In the genomic region with DNA sequence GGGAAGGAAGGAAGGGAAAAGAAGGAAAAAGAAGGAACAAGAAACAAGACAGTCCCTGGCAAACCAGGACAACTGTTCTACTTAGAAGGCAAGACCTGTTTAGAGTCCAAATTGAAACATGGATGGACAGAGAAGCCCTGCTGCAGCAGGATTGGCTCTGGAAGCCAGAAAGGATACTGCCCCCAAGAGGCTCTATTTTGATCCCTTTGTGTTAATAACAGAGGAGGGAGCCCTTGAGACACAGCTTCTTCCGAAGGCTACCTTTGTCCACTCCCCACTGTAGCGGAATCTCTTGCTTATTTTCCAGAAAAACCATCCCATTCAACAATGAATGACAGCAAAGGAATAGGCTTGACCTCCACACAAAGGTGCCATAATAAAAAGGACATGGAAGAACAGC, we compare ENCODE assay signal across 32 cellular contexts.
A peak's percentile ranks its signal among the peaks of the same experiment; 100 is the strongest.
DNase-seq lines count a peak whose midpoint lies in the region; ATAC-seq and TF ChIP-seq lines count a peak whose summit lies in the region.
"Had no signal": no experiment of that assay in that cellular context is flagged by ENCODE, and none has a peak within 500 bp of the region (broad histone marks: within the 10 kb centered on the region; RNA-seq: fewer than 3 reads in every experiment).

No MANE protein-coding gene starts in this region.

- no peaks in the 10 kb centered on the region for H3K79me2 ChIP-seq in GM23338 (replicated peaks; ENCODE audit: insufficient read depth)
- H3K79me2 ChIP-seq in OCI-LY1 (ENCODE audit: insufficient read depth, low read length), result no peaks in the 10 kb centered on the region

- H3F3A ChIP-seq in GM23338 (replicated peaks; ENCODE audit: low read depth) (no peaks in the 10 kb centered on the region), OCI-LY1 (ENCODE audit: insufficient read depth, low read length) (no peaks in the 10 kb centered on the region)

- intact Hi-C loops in activated CD4-positive, alpha-beta T cell treated with anti-CD3 and anti-CD28 coated beads, Interleukin-2, amount 10 ng/mL, durations not matched to agents 24 days and 14 days (cut with micrococcal nuclease), result no loop called here

- H3K27ac Mint-ChIP-seq in GM23338, result no peak overlapping the region
- no peak overlapping the region for H3K27ac Mint-ChIP-seq in activated CD4-positive, alpha-beta T cell treated with anti-CD3 and anti-CD28 coated beads, Interleukin-2, amount 10 ng/mL, durations not matched to agents 24 days and 14 days
- H3K27ac Mint-ChIP-seq: activated naive CD8-positive, alpha-beta T cell; natural killer cell; T-cell had no signal

- no peaks in the 10 kb centered on the region for H3K9me3 ChIP-seq in OCI-LY1 (ENCODE audit: low read length)
- H3K9me3 ChIP-seq: lower lobe of right lung had no signal

- peak; percentile 54 for DNase-seq in GM23338 (ENCODE audit: low spot score)
- peak; percentile 45 for DNase-seq in iPS-NIHi11 (ENCODE audit: low spot score)
- no peak for DNase-seq in T-helper 1 cell
- DNase-seq in activated CD4-positive, alpha-beta T cell treated with anti-CD3 and anti-CD28 coated beads, Interleukin-2, amount 10 ng/mL, durations not matched to agents 24 days and 14 days, result no peak
- DNase-seq in T-helper 9 cell, result no peak
- DNase-seq: activated T-cell treated with anti-CD3 and anti-CD28 coated beads for 4 hours; aorta; C1 segment of cervical spinal cord; Calu3; foreskin keratinocyte; GM23248; heart left ventricle; kidney glomerular epithelial cell; lower lobe of right lung; natural killer cell; NCI-H1092; NCI-H187; NCI-H2227 treated with DMSO at 0.1 percent for 48 hours; NCI-H526 treated with DMSO at 0.1 percent for 48 hours; PC-9; retina; Right ventricle myocardium superior; small intestine; stimulated activated CD8-positive, alpha-beta memory T cell treated with anti-CD3 and anti-CD28 coated beads, Interleukin-4, amount 100 ng/mL, for 48 hours; stimulated activated naive CD8-positive, alpha-beta T cell treated with anti-CD3 and anti-CD28 coated beads, Interleukin-15, amount 100 ng/mL, for 72 hours; T-cell had no signal

- H3K9me2 ChIP-seq in GM23338 (ENCODE audit: insufficient read depth) (no peaks in the 10 kb centered on the region), OCI-LY1 (ENCODE audit: low read depth, low read length) (no peaks in the 10 kb centered on the region)

- H3K36me3 Mint-ChIP-seq in GM23338 (ENCODE audit: low read depth), result peaks cover 18% of the 10 kb centered on the region
- H3K36me3 Mint-ChIP-seq in activated CD4-positive, alpha-beta T cell treated with anti-CD3 and anti-CD28 coated beads, Interleukin-2, amount 10 ng/mL, durations not matched to agents 24 days and 14 days (ENCODE audit: low read depth), result no peaks in the 10 kb centered on the region
- H3K36me3 Mint-ChIP-seq: activated naive CD8-positive, alpha-beta T cell; natural killer cell; T-cell had no signal

- H4K20me1 ChIP-seq in GM23338 (replicated peaks; ENCODE audit: insufficient read depth) (no peaks in the 10 kb centered on the region), OCI-LY1 (ENCODE audit: insufficient read depth, low read length) (no peaks in the 10 kb centered on the region)

- H3K4me1 ChIP-seq in GM23338 (ENCODE audit: insufficient read depth) (peaks cover 7% of the 10 kb centered on the region; the same call in 1 of the 2 replicates), OCI-LY1 (ENCODE audit: insufficient read depth, low read length, severe bottlenecking) (no peaks in the 10 kb centered on the region)
- H3K4me1 ChIP-seq: esophagus muscularis mucosa, foreskin keratinocyte, heart left ventricle, lower lobe of right lung had no signal

- H2AFZ ChIP-seq in GM23338 (no peak overlapping the region; the same call in 1 of the 2 replicates), OCI-LY1 (ENCODE audit: low read length) (no peak overlapping the region)
- H2AFZ ChIP-seq: GM23248, PC-9 had no signal

- peaks cover 78% of the 10 kb centered on the region for H3K9me3 Mint-ChIP-seq in GM23338
- H3K9me3 Mint-ChIP-seq in activated CD4-positive, alpha-beta T cell treated with anti-CD3 and anti-CD28 coated beads, Interleukin-2, amount 10 ng/mL, durations not matched to agents 24 days and 14 days, result peaks cover 4% of the 10 kb centered on the region
- H3K9me3 Mint-ChIP-seq: natural killer cell, T-cell had no signal

- H3K36me3 ChIP-seq in GM23338 (ENCODE audit: insufficient read depth) (no peaks in the 10 kb centered on the region), OCI-LY1 (ENCODE audit: insufficient read depth, low read length) (no peaks in the 10 kb centered on the region)
- H3K36me3 ChIP-seq: cardiac muscle cell, esophagus muscularis mucosa, heart left ventricle, lower lobe of right lung had no signal

- H3K4me3 ChIP-seq in GM23338 (no peak overlapping the region), OCI-LY1 (ENCODE audit: low read depth, low read length, poor library complexity, severe bottlenecking) (no peak overlapping the region)
- H3K4me3 ChIP-seq: cardiac muscle cell, esophagus muscularis mucosa, GM23248, heart left ventricle, lower lobe of right lung, PC-9 had no signal

- 0 out of 2 replicates have a peak, but pooled peaks have one; percentile 4 for TF ChIP-seq CTCF in 22Rv1 (IDR thresholded peaks at IDR 0.05)
- peak; percentile 46 to 70 for TF ChIP-seq CTCF in GM23338 (conservative IDR thresholded peaks at IDR 0.05; ENCODE audit: low read depth in 2 of 2)
- 0 out of 2 replicates have a peak, but pooled peaks have one; percentile 4 for TF ChIP-seq CTCF in OCI-LY1 (IDR thresholded peaks at IDR 0.05; ENCODE audit: low read length)

- no peak overlapping the region for H3K4me3 Mint-ChIP-seq in GM23338
- H3K4me3 Mint-ChIP-seq in activated CD4-positive, alpha-beta T cell treated with anti-CD3 and anti-CD28 coated beads, Interleukin-2, amount 10 ng/mL, durations not matched to agents 24 days and 14 days, result no peak overlapping the region
- H3K4me3 Mint-ChIP-seq: activated naive CD8-positive, alpha-beta T cell; natural killer cell; stimulated activated naive CD8-positive, alpha-beta T cell treated with anti-CD3 and anti-CD28 coated beads, Interleukin-15, amount 100 ng/mL, for 72 hours; T-cell had no signal

- H3K27ac ChIP-seq in 22Rv1 (no peak overlapping the region), GM23338 (ENCODE audit: low read depth) (no peak overlapping the region), OCI-LY1 (ENCODE audit: low read depth, low read length, poor library complexity, severe bottlenecking) (no peak overlapping the region)
- H3K27ac ChIP-seq: cardiac muscle cell, esophagus muscularis mucosa, foreskin keratinocyte, GM23248, heart left ventricle, lower lobe of right lung, PC-9 had no signal

- ATAC-seq in GM23338 (peak; percentile 69), GM18870 (IDR thresholded peaks at IDR 0.05; ENCODE audit: unreplicated experiment) (no peak)
- ATAC-seq: foreskin keratinocyte; heart left ventricle; lower lobe of right lung; natural killer cell; stimulated activated naive CD8-positive, alpha-beta T cell treated with anti-CD3 and anti-CD28 coated beads, Interleukin-15, amount 100 ng/mL, for 72 hours; T-cell had no signal

- no peaks in the 10 kb centered on the region; the same call in 2 of the 3 replicates for H3K4me1 Mint-ChIP-seq in GM23338
- H3K4me1 Mint-ChIP-seq in activated CD4-positive, alpha-beta T cell treated with anti-CD3 and anti-CD28 coated beads, Interleukin-2, amount 10 ng/mL, durations not matched to agents 24 days and 14 days, result no peaks in the 10 kb centered on the region
- H3K4me1 Mint-ChIP-seq: natural killer cell; stimulated activated naive CD8-positive, alpha-beta T cell treated with anti-CD3 and anti-CD28 coated beads, Interleukin-15, amount 100 ng/mL, for 72 hours; T-cell had no signal

- H3K27me3 ChIP-seq in GM23338 (ENCODE audit: insufficient read depth), result no peaks in the 10 kb centered on the region
- no peaks in the 10 kb centered on the region for H3K27me3 ChIP-seq in OCI-LY1 (ENCODE audit: insufficient read depth, low read length)
- H3K27me3 ChIP-seq: cardiac muscle cell, foreskin keratinocyte had no signal

- H3K9ac ChIP-seq in OCI-LY1 (ENCODE audit: low read length), result no peak overlapping the region
- H3K9ac ChIP-seq: GM23248 had no signal

- H3K4me2 ChIP-seq in GM23338 (no peak overlapping the region), OCI-LY1 (ENCODE audit: low read length) (no peak overlapping the region)
- H3K4me2 ChIP-seq: PC-9 had no signal

- peaks cover 2% of the 10 kb centered on the region for H3K27me3 Mint-ChIP-seq in GM23338 (ENCODE audit: insufficient read depth, low read depth, poor library complexity)
- H3K27me3 Mint-ChIP-seq in activated CD4-positive, alpha-beta T cell treated with anti-CD3 and anti-CD28 coated beads, Interleukin-2, amount 10 ng/mL, durations not matched to agents 24 days and 14 days, result no peaks in the 10 kb centered on the region

TF ChIP-seq in GM23338, 12 proteins besides CTCF, POLR2A, EP300 and RAD21 (continues in another document):
- TF ChIP-seq STAT1 (IDR thresholded peaks at IDR 0.05; ENCODE audit: unreplicated experiment) (no peak), NANOG (IDR thresholded peaks at IDR 0.05; ENCODE audit: borderline replicate concordance) (no peak), JUNB (IDR thresholded peaks at IDR 0.05; ENCODE audit: unreplicated experiment) (no peak), ZNF114 (CRISPR knock-in tag; IDR thresholded peaks at IDR 0.05) (no peak)

Comparison
In these comparisons a context has a peak if more than half of its experiments do, and no peak if none do; other contexts are left out.
1. CTCF ChIP-seq: peak in every context shown above with its lines; median percentile 58 in GM23338; 4 in 22Rv1; 4 in OCI-LY1.
2. DNase-seq: peak in GM23338 (single experiment) and iPS-NIHi11 (single experiment); none in T-helper 1 cell (0 of 5), activated CD4-positive, alpha-beta T cell treated with anti-CD3 and anti-CD28 coated beads, Interleukin-2, amount 10 ng/mL, durations not matched to agents 24 days and 14 days (single experiment) and T-helper 9 cell (single experiment).